Comparison of ENCODE assay signal across 18 cellular contexts in genomic region chr20:58069796-58070663, GRCh38.
DNase-seq lines count a peak whose midpoint lies in the region; ATAC-seq and TF ChIP-seq lines count a peak whose summit lies in the region.
"Had no signal": no experiment of that assay in that cellular context is flagged by ENCODE, and none has a peak within 500 bp of the region (broad histone marks: within the 10 kb centered on the region; RNA-seq: fewer than 3 reads in every experiment).

No MANE protein-coding gene starts in this region.

- H3K4me3 Mint-ChIP-seq in glutamatergic neuron (ENCODE audit: unreplicated experiment), result peak overlapping the region; percentile 58
- H3K4me3 Mint-ChIP-seq: B cell had no signal

- intact Hi-C loops in cardiac septum (cut with DNase I), result loop anchor here (10.0 kb wide), 1 partner anchor 75 kb away; no protein-coding TSS in a partner anchor
- intact Hi-C loops in sciatic nerve (cut with DNase I), result no loop called here

- no peak for ATAC-seq in sciatic nerve
- ATAC-seq: HepG2, Right ventricle myocardium inferior had no signal

- no peaks in the 10 kb centered on the region for H3K9me2 ChIP-seq in SK-N-SH

- no peaks in the 10 kb centered on the region for H3K36me3 ChIP-seq in right atrium auricular region
- no peaks in the 10 kb centered on the region for H3K36me3 ChIP-seq in SK-N-SH (replicated peaks in 1 of 2; ENCODE audit: control insufficient read depth in 1 of 2, insufficient read depth in 2 of 2, low read length in 1 of 2)
- H3K36me3 ChIP-seq: Peyer's patch had no signal

- H3K4me3 ChIP-seq in right atrium auricular region (no peak overlapping the region), SK-N-SH (ENCODE audit: low read depth in 2 of 2, low read length in 1 of 2) (no peak overlapping the region)
- H3K4me3 ChIP-seq: Peyer's patch had no signal

- H3K79me2 ChIP-seq in SK-N-SH (ENCODE audit: insufficient read depth), result no peaks in the 10 kb centered on the region

- H3K4me2 ChIP-seq in SK-N-SH, result no peak overlapping the region

- 80% methylated on average over 14 of the region's 16 CpGs for WGBS in SK-N-SH (ENCODE audit: low lambda C conversion rate)

- H3K4me1 Mint-ChIP-seq in glutamatergic neuron (ENCODE audit: low read depth, unreplicated experiment), result peaks cover 8% of the 10 kb centered on the region

- no peak for TF ChIP-seq CTCF in right atrium auricular region (IDR thresholded peaks at IDR 0.05)
- TF ChIP-seq CTCF in glutamatergic neuron (IDR thresholded peaks at IDR 0.05; ENCODE audit: partially characterized antibody, unreplicated experiment), result no peak
- TF ChIP-seq CTCF in SK-N-SH (IDR thresholded peaks at IDR 0.05), result no peak

- TF ChIP-seq RAD21 in SK-N-SH (IDR thresholded peaks at IDR 0.05; ENCODE audit: low read length), result no peak

- peaks cover 0 to 10% of the 10 kb centered on the region in 2 donors for H3K4me1 ChIP-seq in right atrium auricular region
- peaks cover 0 to 11% of the 10 kb centered on the region in 2 experiments; a peak in 2 of 4 replicates for H3K4me1 ChIP-seq in SK-N-SH (ENCODE audit: control insufficient read depth in 1 of 2, insufficient read depth in 2 of 2, low read depth in 1 of 2, low read length in 1 of 2)
- H3K4me1 ChIP-seq: Peyer's patch had no signal

- CTCF ChIA-PET in SK-N-SH (lab: Yijun Ruan, JAX), result interaction anchor here (1.1 to 2.4 kb wide), 2 partner anchors 17 kb away, joined by 8 to 12 read pairs; no protein-coding TSS in a partner anchor

- H3K27ac Mint-ChIP-seq in glutamatergic neuron (ENCODE audit: unreplicated experiment), result no peak overlapping the region
- H3K27ac Mint-ChIP-seq: B cell had no signal

- peaks cover 5% of the 10 kb centered on the region for H3K27me3 Mint-ChIP-seq in glutamatergic neuron (ENCODE audit: unreplicated experiment)

- peaks cover 9% of the 10 kb centered on the region for H3F3A ChIP-seq in SK-N-SH (replicated peaks; ENCODE audit: insufficient read depth)

- no peak for TF ChIP-seq EP300 in SK-N-SH (IDR thresholded peaks at IDR 0.05; ENCODE audit: borderline replicate concordance in 1 of 2, low read depth in 1 of 2, low read length in 1 of 2)

- no peak overlapping the region for H2AFZ ChIP-seq in SK-N-SH (ENCODE audit: low read depth)

- peak; percentile 40 for DNase-seq in right atrium auricular region (ENCODE audit: low spot score)
- DNase-seq in cardiac septum (ENCODE audit: low spot score), result no peak
- no peak for DNase-seq in glutamatergic neuron
- DNase-seq in sciatic nerve (ENCODE audit: low spot score), result peak; percentile 35
- no peak for DNase-seq in HPDE6-E6E7 (ENCODE audit: extremely low spot score)
- no peak for DNase-seq in activated gamma-delta T cell (lab: John Stamatoyannopoulos, UW)
- no peak for DNase-seq in SK-N-SH
- DNase-seq: GOT3, KBM-7, NCI-H1105, NCI-H2081, NCI-H2171 treated with DMSO at 0.1 percent for 48 hours, NCI-H446 treated with DMSO at 0.1 percent for 48 hours, NCI-H69 had no signal

- peaks cover 3% of the 10 kb centered on the region for H3K9me3 Mint-ChIP-seq in glutamatergic neuron (ENCODE audit: unreplicated experiment)

- no peaks in the 10 kb centered on the region for H4K20me1 ChIP-seq in SK-N-SH (ENCODE audit: insufficient read depth)

- peaks cover 7% of the 10 kb centered on the region for H3K36me3 Mint-ChIP-seq in glutamatergic neuron (ENCODE audit: unreplicated experiment)

- POLR2A ChIA-PET in SK-N-SH (lab: Yijun Ruan, JAX), result no interaction called here

- H3K9me3 ChIP-seq in right atrium auricular region, result no peaks in the 10 kb centered on the region
- H3K9me3 ChIP-seq in SK-N-SH, result no peaks in the 10 kb centered on the region
- H3K9me3 ChIP-seq: Peyer's patch had no signal

- H3K27ac ChIP-seq in right atrium auricular region (no peak overlapping the region), SK-N-SH (ENCODE audit: low read depth in 2 of 2, low read length in 1 of 2) (no peak overlapping the region)
- H3K27ac ChIP-seq: Peyer's patch had no signal

- no peaks in the 10 kb centered on the region for H3K27me3 ChIP-seq in right atrium auricular region
- H3K27me3 ChIP-seq in SK-N-SH (ENCODE audit: insufficient read depth), result no peaks in the 10 kb centered on the region; the same call in 1 of the 2 replicates
- H3K27me3 ChIP-seq: Peyer's patch had no signal

- H3K9ac ChIP-seq in SK-N-SH, result no peak overlapping the region

TF ChIP-seq in SK-N-SH, 30 proteins besides CTCF, POLR2A, EP300 and RAD21:
- TF ChIP-seq REST (IDR thresholded peaks at IDR 0.05; ENCODE audit: low read depth, low read length) (no peak), RXRA (IDR thresholded peaks at IDR 0.05; ENCODE audit: borderline replicate concordance, low read depth) (no peak), GABPA (IDR thresholded peaks at IDR 0.05; ENCODE audit: low read depth) (no peak), USF1 (IDR thresholded peaks at IDR 0.05; ENCODE audit: borderline replicate concordance, low read depth) (no peak), SMC3 (IDR thresholded peaks at IDR 0.05; ENCODE audit: low read depth, low read length) (no peak), GATA2 (CRISPR knock-in tag; IDR thresholded peaks at IDR 0.05) (no peak), FOSL2 (IDR thresholded peaks at IDR 0.05; ENCODE audit: borderline replicate concordance, low read depth) (no peak), TAF1 (IDR thresholded peaks at IDR 0.05; ENCODE audit: borderline replicate concordance, low read depth, low read length) (no peak), IRF3 (IDR thresholded peaks at IDR 0.05; ENCODE audit: low read depth, low read length) (no peak), MXI1 (IDR thresholded peaks at IDR 0.05; ENCODE audit: low read depth, low read length) (no peak), USF2 (IDR thresholded peaks at IDR 0.05; ENCODE audit: borderline replicate concordance, low read depth, low read length) (no peak), SIN3A (IDR thresholded peaks at IDR 0.05; ENCODE audit: borderline replicate concordance, low read depth, low read length) (no peak), RFX5 (IDR thresholded peaks at IDR 0.05; ENCODE audit: low read length) (no peak), MEF2A (IDR thresholded peaks at IDR 0.05; ENCODE audit: borderline replicate concordance, low read depth) (no peak)

Comparison
In these comparisons a context has a peak if more than half of its experiments do, and no peak if none do; other contexts are left out.
1. DNase-seq: peak in right atrium auricular region (single experiment) and sciatic nerve (single experiment); none in cardiac septum (single experiment), glutamatergic neuron (single experiment), HPDE6-E6E7 (single experiment), activated gamma-delta T cell (single experiment) and SK-N-SH (single experiment).